8 cellular contexts compared by ENCODE assay signal in the genomic region with DNA sequence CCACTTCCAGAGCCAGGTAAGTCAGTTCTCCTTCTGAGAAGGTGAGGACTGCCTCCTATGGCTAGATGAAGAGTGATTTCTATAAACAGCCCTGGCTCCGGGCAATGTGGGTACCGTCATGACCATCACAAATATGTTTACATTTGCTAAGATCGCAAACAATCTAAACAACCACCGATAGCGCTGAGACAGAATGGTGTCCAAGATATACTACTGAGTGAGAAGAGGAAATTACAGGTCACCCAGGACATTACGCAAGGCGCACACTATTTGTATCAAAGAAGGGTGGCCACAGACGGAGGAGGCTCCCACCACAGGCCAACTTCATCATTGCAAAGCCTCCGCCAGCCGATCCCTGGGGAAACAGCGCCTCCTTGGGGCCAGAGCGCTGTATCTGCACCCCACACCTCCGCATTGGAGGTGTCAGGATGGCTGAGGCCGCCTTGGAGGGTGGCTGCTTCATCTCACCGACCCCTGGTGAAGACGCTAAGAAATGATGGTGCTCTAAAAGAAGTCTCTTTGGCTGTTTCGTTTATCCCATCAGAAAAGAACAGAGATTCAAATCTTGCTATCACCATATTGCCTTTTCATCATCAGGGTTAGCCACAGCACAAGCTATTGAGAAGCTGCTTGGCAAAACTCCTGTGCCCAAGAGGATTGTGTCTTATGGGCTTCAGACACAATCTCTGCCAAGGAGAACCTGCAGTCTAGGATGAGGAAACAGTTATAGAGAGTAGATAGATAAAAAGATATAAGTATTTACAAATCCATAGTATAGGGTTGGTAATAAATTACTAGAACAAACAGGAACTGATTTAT. TPM values are rescaled to one million over a fixed set of nuclear protein-coding genes. Genes with fewer than 3 reads are reported as not detected.
DNase-seq lines count a peak whose midpoint lies in the region; ATAC-seq and TF ChIP-seq lines count a peak whose summit lies in the region.

No MANE protein-coding gene starts in this region.

- DNase-seq in NCI-H2081 (lab: John Stamatoyannopoulos, UW): peak; percentile 29 to 55
- no peak for DNase-seq in NCI-H2081 treated with DMSO at 0.1 percent for 48 hours (lab: John Stamatoyannopoulos, UW)
- DNase-seq in NCI-H2227 treated with DMSO at 0.1 percent for 48 hours (lab: John Stamatoyannopoulos, UW): peak; percentile 74
- DNase-seq in activated CD4-positive, alpha-beta T cell treated with anti-CD3 and anti-CD28 coated beads, Interleukin-2, amount 50 U/mL, for 4 hours: peak; percentile 33 to 34
- DNase-seq in omental fat pad (ENCODE audit: low spot score): no peak
- DNase-seq in cerebellar nuclear complex (lab: John Stamatoyannopoulos, UW): no peak

- ATAC-seq in esophagus mucosa: peak; percentile 62
- ATAC-seq in omental fat pad (ENCODE audit: low FRiP score): peak; percentile 51
- ATAC-seq in GM21381 (IDR thresholded peaks at IDR 0.05; ENCODE audit: unreplicated experiment): no peak

- TF ChIP-seq CTCF in omental fat pad (IDR thresholded peaks at IDR 0.05): no peak

RNA-seq across cellular contexts. Expression of a gene that starts 12.3 kb away (rescaled TPM):
- total RNA-seq in esophagus mucosa: 1.2 TPM
- 10 to 100 TPM in 3 of 4 donors, 1 to 10 TPM in 1; 7.1 to 57.9 (median 31.3) TPM for total RNA-seq in omental fat pad

RNA-seq across cellular contexts. Expression of a gene that starts 26.1 kb away (rescaled TPM):
- total RNA-seq in esophagus mucosa (not detected), omental fat pad (not detected)

RNA-seq across cellular contexts. Expression of a gene that starts 55.0 kb away (rescaled TPM):
- total RNA-seq in esophagus mucosa: not detected
- total RNA-seq in omental fat pad: not detected

Comparison
In these comparisons a context has a peak if more than half of its experiments do, and no peak if none do; other contexts are left out.
1. DNase-seq: peak in NCI-H2081 (2 of 2), NCI-H2227 treated with DMSO at 0.1 percent for 48 hours (single experiment) and activated CD4-positive, alpha-beta T cell treated with anti-CD3 and anti-CD28 coated beads, Interleukin-2, amount 50 U/mL, for 4 hours (2 of 2); none in NCI-H2081 treated with DMSO at 0.1 percent for 48 hours (single experiment), omental fat pad (single experiment) and cerebellar nuclear complex (0 of 2).